9 cellular contexts compared by ENCODE assay signal in genomic region chr2:127408807-127409099, GRCh38. TPM values are rescaled to one million over a fixed set of nuclear protein-coding genes. Genes with fewer than 3 reads are reported as not detected.
DNase-seq lines count a peak whose midpoint lies in the region; ATAC-seq and TF ChIP-seq lines count a peak whose summit lies in the region.
"Had no signal": no experiment of that assay in that cellular context is flagged by ENCODE, and none has a peak within 500 bp of the region (broad histone marks: within the 10 kb centered on the region; RNA-seq: fewer than 3 reads in every experiment).

No MANE protein-coding gene starts in this region.

- POLR2A ChIA-PET in activated naive CD8-positive, alpha-beta T cell treated with anti-CD3 and anti-CD28 coated beads, Interleukin-2, amount 10 ng/mL, durations not matched to agents 7 days and 5 days (lab: Charles Lee), result interaction anchor here (0.5 to 0.6 kb wide), 2 partner anchors 10 to 27 kb away, joined by 3 read pairs; no protein-coding TSS in a partner anchor
- POLR2A ChIA-PET in GM10248 (lab: Yijun Ruan, JAX), result no interaction called here

- H3K4me3 ChIP-seq in liver (ENCODE audit: low read depth in 1 of 3, low read length in 3 of 3), result peak overlapping the region in 1 of 3 donors; percentile 67
- peak overlapping the region; percentile 67 for H3K4me3 ChIP-seq in thoracic aorta

- H3K9me3 Mint-ChIP-seq in activated CD4-positive, alpha-beta T cell treated with anti-CD3 and anti-CD28 coated beads, Interleukin-2, amount 10 ng/mL, durations not matched to agents 24 days and 14 days, result peaks cover 3% of the 10 kb centered on the region
- peaks cover 3% of the 10 kb centered on the region for H3K9me3 Mint-ChIP-seq in activated naive CD8-positive, alpha-beta T cell treated with anti-CD3 and anti-CD28 coated beads, Interleukin-2, amount 10 ng/mL, durations not matched to agents 7 days and 5 days

- DNase-seq in activated CD4-positive, alpha-beta T cell treated with anti-CD3 and anti-CD28 coated beads, Interleukin-2, amount 10 ng/mL, durations not matched to agents 24 days and 14 days, result no peak
- DNase-seq in activated CD4-positive, alpha-beta T cell treated with anti-CD3 and anti-CD28 coated beads for 1 hour, result no peak
- DNase-seq in activated naive CD8-positive, alpha-beta T cell treated with anti-CD3 and anti-CD28 coated beads, Interleukin-2, amount 10 ng/mL, durations not matched to agents 7 days and 5 days, result no peak
- DNase-seq in thoracic aorta (ENCODE audit: low spot score) (no peak), GM10248 (ENCODE audit: extremely low spot score) (no peak), RPMI8226 (no peak)
- no peak for DNase-seq in activated CD4-positive, CD25-positive, alpha-beta regulatory T cell treated with anti-CD3 and anti-CD28 coated beads, Interleukin-2, amount 50 U/mL, for 72 hours
- DNase-seq: NCI-H187 treated with DMSO at 0.1 percent for 48 hours had no signal

- H3K27me3 Mint-ChIP-seq in activated CD4-positive, alpha-beta T cell treated with anti-CD3 and anti-CD28 coated beads, Interleukin-2, amount 10 ng/mL, durations not matched to agents 24 days and 14 days, result peaks cover 12% of the 10 kb centered on the region
- peaks cover 6% of the 10 kb centered on the region for H3K27me3 Mint-ChIP-seq in activated naive CD8-positive, alpha-beta T cell treated with anti-CD3 and anti-CD28 coated beads, Interleukin-2, amount 10 ng/mL, durations not matched to agents 7 days and 5 days

- peak overlapping the region; percentile 48 for H3K4me3 Mint-ChIP-seq in activated CD4-positive, alpha-beta T cell treated with anti-CD3 and anti-CD28 coated beads, Interleukin-2, amount 10 ng/mL, durations not matched to agents 24 days and 14 days
- H3K4me3 Mint-ChIP-seq in activated naive CD8-positive, alpha-beta T cell treated with anti-CD3 and anti-CD28 coated beads, Interleukin-2, amount 10 ng/mL, durations not matched to agents 7 days and 5 days, result peak overlapping the region; percentile 53

- CTCF ChIA-PET in GM10248 (lab: Yijun Ruan, JAX), result interaction anchor here (1.1 kb wide), 1 partner anchor 18 kb away, joined by 3 read pairs; no protein-coding TSS in a partner anchor

- H3K27me3 ChIP-seq in liver (ENCODE audit: control insufficient read depth in 4 of 4, insufficient read depth in 4 of 4, low read length in 3 of 4) (no peaks in the 10 kb centered on the region), thoracic aorta (replicated peaks; ENCODE audit: insufficient read depth) (no peaks in the 10 kb centered on the region)

- H3K36me3 ChIP-seq in liver (ENCODE audit: control insufficient read depth in 4 of 4, insufficient read depth in 3 of 4, low read depth in 1 of 4, low read length in 3 of 4) (no peaks in the 10 kb centered on the region), thoracic aorta (no peaks in the 10 kb centered on the region)

- peak overlapping the region; percentile 70 for H3K27ac Mint-ChIP-seq in activated CD4-positive, alpha-beta T cell treated with anti-CD3 and anti-CD28 coated beads, Interleukin-2, amount 10 ng/mL, durations not matched to agents 24 days and 14 days
- no peak overlapping the region for H3K27ac Mint-ChIP-seq in activated naive CD8-positive, alpha-beta T cell treated with anti-CD3 and anti-CD28 coated beads, Interleukin-2, amount 10 ng/mL, durations not matched to agents 7 days and 5 days

- H3K9me3 ChIP-seq in liver (ENCODE audit: control insufficient read depth in 4 of 4, low read length in 3 of 4) (no peaks in the 10 kb centered on the region), thoracic aorta (no peaks in the 10 kb centered on the region)

- no peak for ATAC-seq in activated naive CD8-positive, alpha-beta T cell treated with anti-CD3 and anti-CD28 coated beads, Interleukin-2, amount 10 ng/mL, durations not matched to agents 7 days and 5 days (ENCODE audit: low read depth)
- ATAC-seq in thoracic aorta (ENCODE audit: insufficient number of reproducible peaks, low FRiP score, low read depth), result no peak

- intact Hi-C loops in activated CD4-positive, alpha-beta T cell treated with anti-CD3 and anti-CD28 coated beads, Interleukin-2, amount 10 ng/mL, durations not matched to agents 24 days and 14 days (cut with micrococcal nuclease), result no loop called here

- peak overlapping the region; percentile 92 to 95 for H3K27ac ChIP-seq in liver (ENCODE audit: low read depth in 1 of 2, low read length in 2 of 2)
- peak overlapping the region; percentile 81 to 85 for H3K27ac ChIP-seq in thoracic aorta

- peaks cover 29% of the 10 kb centered on the region for H3K4me1 Mint-ChIP-seq in activated CD4-positive, alpha-beta T cell treated with anti-CD3 and anti-CD28 coated beads, Interleukin-2, amount 10 ng/mL, durations not matched to agents 24 days and 14 days
- H3K4me1 Mint-ChIP-seq in activated naive CD8-positive, alpha-beta T cell treated with anti-CD3 and anti-CD28 coated beads, Interleukin-2, amount 10 ng/mL, durations not matched to agents 7 days and 5 days, result peaks cover 7% of the 10 kb centered on the region

- no peak for TF ChIP-seq RAD21 in liver (IDR thresholded peaks at IDR 0.05)

- WGBS in liver, result 81% methylated on average over 10 of the region's 10 CpGs

- H3K4me1 ChIP-seq in liver (ENCODE audit: control insufficient read depth in 4 of 4, insufficient read depth in 4 of 4, low read length in 3 of 4) (peaks cover 5 to 37% (median 20%) of the 10 kb centered on the region in 4 donors), thoracic aorta (ENCODE audit: control insufficient read depth in 1 of 2, low read depth in 2 of 2) (peaks cover 54 to 83% of the 10 kb centered on the region in 2 donors)

- H3K9ac ChIP-seq in liver (ENCODE audit: low read depth in 1 of 2, low read length in 2 of 2), result no peak overlapping the region

- no peak for TF ChIP-seq CTCF in liver (IDR thresholded peaks at IDR 0.05; ENCODE audit: low read depth, low read length, missing input control)
- TF ChIP-seq CTCF in thoracic aorta (IDR thresholded peaks at IDR 0.05), result no peak
- TF ChIP-seq CTCF in GM10248 (IDR thresholded peaks at IDR 0.05; ENCODE audit: control extremely low read depth, extremely low read depth, low read depth, missing control alignments), result no peak

- H3K36me3 Mint-ChIP-seq in activated CD4-positive, alpha-beta T cell treated with anti-CD3 and anti-CD28 coated beads, Interleukin-2, amount 10 ng/mL, durations not matched to agents 24 days and 14 days (ENCODE audit: low read depth), result no peaks in the 10 kb centered on the region
- peaks cover 2% of the 10 kb centered on the region for H3K36me3 Mint-ChIP-seq in activated naive CD8-positive, alpha-beta T cell treated with anti-CD3 and anti-CD28 coated beads, Interleukin-2, amount 10 ng/mL, durations not matched to agents 7 days and 5 days

TF ChIP-seq in liver, 16 proteins besides CTCF, POLR2A, EP300 and RAD21:
- no peak for TF ChIP-seq EGR1 (IDR thresholded peaks at IDR 0.05; ENCODE audit: low read depth in 2 of 2)

RNA-seq across cellular contexts. Expression of gene PROC, which starts 9.5 kb away (rescaled TPM):
- 0.12 TPM in 1 of 2 replicates, not detected in the other for total RNA-seq in activated CD4-positive, alpha-beta T cell treated with anti-CD3 and anti-CD28 coated beads, Interleukin-2, amount 10 ng/mL, durations not matched to agents 24 days and 14 days
- not detected for total RNA-seq in activated naive CD8-positive, alpha-beta T cell treated with anti-CD3 and anti-CD28 coated beads, Interleukin-2, amount 10 ng/mL, durations not matched to agents 7 days and 5 days
- total RNA-seq in liver (100 to 1,000 TPM; 150 to 376 TPM), thoracic aorta (not detected)
- 100 to 1,000 TPM; 305 to 407 TPM for polyA plus RNA-seq in liver

RNA-seq across cellular contexts. Expression of gene MAP3K2, which starts 21.0 kb away (rescaled TPM):
- 53.7 and 57.5 TPM in 2 replicates for total RNA-seq in activated CD4-positive, alpha-beta T cell treated with anti-CD3 and anti-CD28 coated beads, Interleukin-2, amount 10 ng/mL, durations not matched to agents 24 days and 14 days
- 10 to 100 TPM; 65.2 to 69.0 TPM for total RNA-seq in activated naive CD8-positive, alpha-beta T cell treated with anti-CD3 and anti-CD28 coated beads, Interleukin-2, amount 10 ng/mL, durations not matched to agents 7 days and 5 days
- total RNA-seq in liver (10 to 100 TPM; 22.0 to 46.2 TPM), thoracic aorta (100 to 1,000 TPM in 1 of 2 donors, 10 to 100 TPM in 1; 67.9 to 107 TPM)
- polyA plus RNA-seq in liver, result 10 to 100 TPM in 1 of 2 donors, 1 to 10 TPM in 1; 5.9 to 12.1 TPM

Comparison
In these comparisons a context has a peak if more than half of its experiments do, and no peak if none do; other contexts are left out.
1. RNA of gene PROC, which starts 9.5 kb away (total RNA-seq): 150 to 376 TPM in liver; not detected in activated naive CD8-positive, alpha-beta T cell treated with anti-CD3 and anti-CD28 coated beads, Interleukin-2, amount 10 ng/mL, durations not matched to agents 7 days and 5 days, 0.12 TPM in activated CD4-positive, alpha-beta T cell treated with anti-CD3 and anti-CD28 coated beads, Interleukin-2, amount 10 ng/mL, durations not matched to agents 24 days and 14 days and not detected in thoracic aorta; every median in the first group is over 100 times any median in the second.